1 cellular context compared by ENCODE assay signal in genomic region chr4:87659247-87659931, GRCh38.
TF ChIP-seq lines count a peak whose summit lies in the region.

No MANE protein-coding gene starts in this region.

TF ChIP-seq in HEK293, 187 proteins besides CTCF, POLR2A, EP300 and RAD21 (continued from another document and continues in another):
- TF ChIP-seq PRDM10 (tag by site-specific recombination; IDR thresholded peaks at IDR 0.05) (0 out of 2 replicates have a peak, but pooled peaks have one; percentile 14), ZSCAN23 (tag by site-specific recombination; IDR thresholded peaks at IDR 0.05) (peak; percentile 75), ZNF133 (tag by site-specific recombination; IDR thresholded peaks at IDR 0.05) (no peak), GLIS1 (tag by site-specific recombination; IDR thresholded peaks at IDR 0.05) (peak; percentile 86), ZNF639 (tag by site-specific recombination; IDR thresholded peaks at IDR 0.05) (peak; percentile 86), ZNF76 (tag by site-specific recombination; IDR thresholded peaks at IDR 0.05; ENCODE audit: borderline replicate concordance, low read depth) (peak; percentile 29; the same call in 1 of the 2 replicates), PRDM2 (tag by site-specific recombination; IDR thresholded peaks at IDR 0.05; ENCODE audit: borderline replicate concordance) (no peak), ZNF843 (tag by site-specific recombination; IDR thresholded peaks at IDR 0.05) (peak; percentile 93), ZNF830 (tag by site-specific recombination; IDR thresholded peaks at IDR 0.05; ENCODE audit: low read depth) (no peak), PRDM4 (tag by site-specific recombination; IDR thresholded peaks at IDR 0.05) (peak; percentile 70), ZNF24 (tag by site-specific recombination; IDR thresholded peaks at IDR 0.05) (peak; percentile 50; the same call in 1 of the 2 replicates), PRDM6 (tag by site-specific recombination; IDR thresholded peaks at IDR 0.05) (peak; percentile 99), ZNF529 (tag by site-specific recombination; IDR thresholded peaks at IDR 0.05; ENCODE audit: insufficient replicate concordance) (no peak), ZNF548 (tag by site-specific recombination; IDR thresholded peaks at IDR 0.05) (no peak), ZFP69B (tag by site-specific recombination; IDR thresholded peaks at IDR 0.05) (0 out of 2 replicates have a peak, but pooled peaks have one; percentile 44), ZNF274 (IDR thresholded peaks at IDR 0.05; ENCODE audit: low read length) (no peak), ZNF274 (tag by site-specific recombination; IDR thresholded peaks at IDR 0.05; ENCODE audit: borderline replicate concordance) (no peak), PATZ1 (tag by site-specific recombination; IDR thresholded peaks at IDR 0.05) (peak; percentile 42; the same call in 1 of the 2 replicates), SCRT1 (tag by site-specific recombination; IDR thresholded peaks at IDR 0.05; ENCODE audit: borderline replicate concordance) (peak; percentile 57; the same call in 1 of the 2 replicates), ZNF18 (tag by site-specific recombination; IDR thresholded peaks at IDR 0.05) (no peak), SP7 (tag by site-specific recombination; IDR thresholded peaks at IDR 0.05) (peak; percentile 97), ZNF335 (tag by site-specific recombination; conservative IDR thresholded peaks at IDR 0.05) (0 out of 2 replicates have a peak, but pooled peaks have one; percentile 31), KLF8 (tag by site-specific recombination; IDR thresholded peaks at IDR 0.05) (peak; percentile 85), SCRT2 (tag by site-specific recombination; IDR thresholded peaks at IDR 0.05) (peak; percentile 72), KLF10 (tag by site-specific recombination; IDR thresholded peaks at IDR 0.05) (0 out of 2 replicates have a peak, but pooled peaks have one; percentile 34), HIC1 (tag by site-specific recombination; IDR thresholded peaks at IDR 0.05) (peak; percentile 81), ZNF391 (tag by site-specific recombination; IDR thresholded peaks at IDR 0.05; ENCODE audit: borderline replicate concordance, low read depth) (peak; percentile 75), ZNF513 (tag by site-specific recombination; IDR thresholded peaks at IDR 0.05) (0 out of 2 replicates have a peak, but pooled peaks have one; percentile 9), ZXDB (tag by site-specific recombination; IDR thresholded peaks at IDR 0.05) (peak; percentile 78), ZNF600 (tag by site-specific recombination; IDR thresholded peaks at IDR 0.05) (peak; percentile 31)
